In the genomic region with DNA sequence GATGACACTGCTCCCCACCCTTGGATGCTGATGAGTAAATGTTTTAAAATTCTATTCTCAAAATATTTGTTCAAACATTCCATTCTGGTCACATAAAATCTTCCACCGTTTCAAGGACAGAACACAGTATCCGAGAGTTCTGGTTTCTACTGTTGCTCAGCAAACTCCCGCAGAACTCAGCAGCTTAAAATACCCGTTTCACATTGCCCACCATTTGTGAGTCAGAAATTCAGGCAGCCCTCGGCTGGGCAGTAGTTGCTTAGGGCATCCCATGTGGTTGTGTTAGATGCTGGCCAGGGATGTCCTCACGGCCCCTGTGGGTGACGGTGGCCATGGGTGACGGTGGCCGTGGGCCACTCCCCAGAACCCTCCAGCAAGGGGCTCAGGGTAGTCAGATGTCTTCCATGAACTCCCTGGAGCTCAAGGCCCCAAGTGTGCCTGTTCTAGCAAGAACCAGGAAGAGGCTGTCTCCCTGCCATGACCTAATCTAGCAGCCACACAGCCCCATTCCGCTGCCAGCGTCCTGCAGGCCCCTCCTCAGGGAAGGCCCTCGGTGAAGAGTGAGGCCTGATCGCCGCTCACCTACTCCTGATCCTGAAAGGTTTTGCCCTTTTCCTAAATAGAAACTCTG, we compare ENCODE assay signal across 8 cellular contexts. TPM values are rescaled to one million over a fixed set of nuclear protein-coding genes. Genes with fewer than 3 reads are reported as not detected.
DNase-seq lines count a peak whose midpoint lies in the region; ATAC-seq, FAIRE-seq and TF ChIP-seq lines count a peak whose summit lies in the region.

No MANE protein-coding gene starts in this region.

- TF ChIP-seq CTCF in breast epithelium (IDR thresholded peaks at IDR 0.05) (no peak), keratinocyte (optimal IDR thresholded peaks at IDR 0.05 in 1 of 3, IDR thresholded peaks at IDR 0.05 in 1 of 3, conservative IDR thresholded peaks at IDR 0.05 in 1 of 3; ENCODE audit: extremely low read depth in 1 of 3, insufficient read depth in 2 of 3, low read length in 3 of 3) (no peak)

- ATAC-seq in stimulated activated naive B cell treated with anti-CD40 and anti-IgM and Interleukin-4, amounts not matched to agents 10 μg/mL and 1 μg/mL and 100 μg/mL, for 72 hours (replicated peaks): peak in 1 of 2 donors; percentile 4
- ATAC-seq in HG02798 (IDR thresholded peaks at IDR 0.05; ENCODE audit: poor library complexity, unreplicated experiment): no peak

- DNase-seq in breast epithelium (ENCODE audit: low spot score in 2 of 2) (no peak), keratinocyte (ENCODE audit: low read depth, low spot score) (no peak), NAMALWA (ENCODE audit: low spot score) (no peak), NCI-H187 (lab: John Stamatoyannopoulos, UW) (no peak), head of caudate nucleus (no peak)
- DNase-seq in stimulated activated naive B cell treated with anti-CD40 and anti-IgM and Interleukin-4, amounts not matched to agents 10 μg/mL and 1 μg/mL and 100 μg/mL, for 72 hours: no peak

- H2AFZ ChIP-seq in keratinocyte (ENCODE audit: control insufficient read depth, low read length): no peak overlapping the region

- peak overlapping the region; percentile 28 for H3K4me2 ChIP-seq in keratinocyte (ENCODE audit: control insufficient read depth, extremely low read depth, insufficient read depth, low read depth, low read length)

- intact Hi-C loops in breast epithelium (cut with DNase I; ENCODE audit: low total_unique reads): loop anchor here (10.0 kb wide), 1 partner anchor 80 kb away; a partner anchor contains a TSS
- intact Hi-C loops in head of caudate nucleus (cut with DNase I): no loop called here

- H3K27me3 ChIP-seq in HUES48 (ENCODE audit: control insufficient read depth, insufficient read depth, low read length) (no peaks in the 10 kb centered on the region), breast epithelium (no peaks in the 10 kb centered on the region), keratinocyte (ENCODE audit: control insufficient read depth, extremely low read depth, insufficient read depth, low read length) (no peaks in the 10 kb centered on the region)

- H3K36me3 ChIP-seq in HUES48 (ENCODE audit: control insufficient read depth, insufficient read depth, low read length) (no peaks in the 10 kb centered on the region), breast epithelium (no peaks in the 10 kb centered on the region), keratinocyte (ENCODE audit: control insufficient read depth in 2 of 2, extremely low read depth in 1 of 2, insufficient read depth in 2 of 2, low read length in 2 of 2) (peaks cover 0 to 8% of the 10 kb centered on the region in 2 experiments)

- no peaks in the 10 kb centered on the region for H3K9me1 ChIP-seq in keratinocyte (ENCODE audit: control insufficient read depth, extremely low read depth, insufficient read depth, low read length)

- peak overlapping the region in 1 of 2 donors; percentile 25 for H3K4me3 Mint-ChIP-seq in stimulated activated naive B cell treated with anti-CD40 and anti-IgM and Interleukin-4, amounts not matched to agents 10 μg/mL and 1 μg/mL and 100 μg/mL, for 72 hours

- peak overlapping the region; percentile 89 for H3K27ac ChIP-seq in HUES48 (ENCODE audit: low read depth, low read length)
- H3K27ac ChIP-seq in breast epithelium: peak overlapping the region; percentile 79 to 92
- H3K27ac ChIP-seq in keratinocyte (ENCODE audit: control insufficient read depth, insufficient read depth, low read length): peak overlapping the region; percentile 23

- peak overlapping the region; percentile 92 for H3K27ac Mint-ChIP-seq in stimulated activated naive B cell treated with anti-CD40 and anti-IgM and Interleukin-4, amounts not matched to agents 10 μg/mL and 1 μg/mL and 100 μg/mL, for 72 hours

- H3K27me3 Mint-ChIP-seq in stimulated activated naive B cell treated with anti-CD40 and anti-IgM and Interleukin-4, amounts not matched to agents 10 μg/mL and 1 μg/mL and 100 μg/mL, for 72 hours: no peaks in the 10 kb centered on the region

- FAIRE-seq in keratinocyte (lab: Jason Lieb, UNC): no peak

- H3K9ac ChIP-seq in HUES48 (ENCODE audit: low read depth, low read length) (peak overlapping the region; percentile 46; the same call in 1 of the 2 replicates), keratinocyte (ENCODE audit: control insufficient read depth, extremely low read depth, insufficient read depth, low read length) (no peak overlapping the region)

- peaks cover 41% of the 10 kb centered on the region for H3K4me1 ChIP-seq in HUES48 (ENCODE audit: control insufficient read depth, insufficient read depth, low read length)
- H3K4me1 ChIP-seq in breast epithelium: peaks cover 20 to 23% of the 10 kb centered on the region in 2 donors
- H3K4me1 ChIP-seq in keratinocyte (ENCODE audit: control insufficient read depth, extremely low read depth, insufficient read depth, low read length): peaks cover 19% of the 10 kb centered on the region

- H3K4me3 ChIP-seq in HUES48 (ENCODE audit: low read depth, low read length): peak overlapping the region; percentile 9; the same call in 1 of the 2 replicates
- peak overlapping the region in 2 of 3 donors; percentile 9 to 32 for H3K4me3 ChIP-seq in breast epithelium
- no peak overlapping the region for H3K4me3 ChIP-seq in keratinocyte (ENCODE audit: control insufficient read depth in 2 of 3, extremely low read depth in 1 of 3, insufficient read depth in 2 of 3, low read depth in 1 of 3, low read length in 3 of 3)

- peaks cover 4% of the 10 kb centered on the region for H4K20me1 ChIP-seq in keratinocyte (ENCODE audit: control insufficient read depth, extremely low read depth, insufficient read depth, low read length)

- no peaks in the 10 kb centered on the region for H3K9me3 ChIP-seq in HUES48 (ENCODE audit: control insufficient read depth, insufficient read depth, low read length)
- no peaks in the 10 kb centered on the region for H3K9me3 ChIP-seq in breast epithelium
- H3K9me3 ChIP-seq in keratinocyte (ENCODE audit: control insufficient read depth, low read depth, low read length): no peaks in the 10 kb centered on the region

- H3K4me1 Mint-ChIP-seq in stimulated activated naive B cell treated with anti-CD40 and anti-IgM and Interleukin-4, amounts not matched to agents 10 μg/mL and 1 μg/mL and 100 μg/mL, for 72 hours: peaks cover 25 to 62% of the 10 kb centered on the region in 2 donors

- peaks cover 4% of the 10 kb centered on the region for H3K79me2 ChIP-seq in keratinocyte (ENCODE audit: control insufficient read depth, insufficient read depth, low read length)

- TF ChIP-seq POLR2A in breast epithelium (IDR thresholded peaks at IDR 0.05): no peak

- H3K36me3 Mint-ChIP-seq in stimulated activated naive B cell treated with anti-CD40 and anti-IgM and Interleukin-4, amounts not matched to agents 10 μg/mL and 1 μg/mL and 100 μg/mL, for 72 hours: peaks cover 18 to 34% of the 10 kb centered on the region in 2 donors

- dilution Hi-C loops in keratinocyte (cut with MboI; ENCODE audit: extremely low pct_ligation_motif_present, low sequenced_read_pairs): no loop called here

- H3K9me3 Mint-ChIP-seq in stimulated activated naive B cell treated with anti-CD40 and anti-IgM and Interleukin-4, amounts not matched to agents 10 μg/mL and 1 μg/mL and 100 μg/mL, for 72 hours: no peaks in the 10 kb centered on the region

RNA-seq across cellular contexts. Expression of a gene that starts 17.3 kb away (rescaled TPM):
- 100 to 1,000 TPM; 127 to 236 (median 163) TPM for total RNA-seq in breast epithelium
- polyA plus RNA-seq in keratinocyte: 80.3 to 108 TPM (median 98.3 TPM) in 3 replicates
- 26.7 TPM for polyA plus RNA-seq in keratinocyte (2011; ENCODE audit: low read depth)
- 61.8 and 99.8 TPM in 2 replicates for polyA plus RNA-seq in keratinocyte (2011; cell fraction: cytosol; rRNA removed)
- 153 and 202 TPM in 2 replicates for polyA plus RNA-seq in keratinocyte (2011; cell fraction: nucleus; rRNA removed)
- polyA plus RNA-seq in keratinocyte (2012; ENCODE audit: low replicate concordance): 76.8 and 135 TPM in 2 replicates
- 84.1 to 143 TPM (median 114 TPM) in 3 replicates for polyA minus RNA-seq in keratinocyte
- 238 TPM for polyA minus RNA-seq in keratinocyte (2011; cell fraction: cytosol; rRNA and poly(A)+ RNA removed)
- 208 and 223 TPM in 2 replicates for polyA minus RNA-seq in keratinocyte (2011; cell fraction: nucleus; rRNA and poly(A)+ RNA removed)

RNA-seq across cellular contexts. Expression of a gene that starts 45.4 kb away (rescaled TPM):
- total RNA-seq in breast epithelium: not detected
- not detected in 3 replicates for polyA plus RNA-seq in keratinocyte
- polyA plus RNA-seq in keratinocyte (2011; ENCODE audit: low read depth): not detected
- not detected in 2 replicates for polyA plus RNA-seq in keratinocyte (2011; cell fraction: cytosol; rRNA removed)
- not detected in 2 replicates for polyA plus RNA-seq in keratinocyte (2011; cell fraction: nucleus; rRNA removed)
- polyA plus RNA-seq in keratinocyte (2012; ENCODE audit: low replicate concordance): not detected in 2 replicates
- polyA minus RNA-seq in keratinocyte: not detected in 3 replicates
- polyA minus RNA-seq in keratinocyte (2011; cell fraction: cytosol; rRNA and poly(A)+ RNA removed): not detected
- polyA minus RNA-seq in keratinocyte (2011; cell fraction: nucleus; rRNA and poly(A)+ RNA removed): not detected in 2 replicates

Comparison
In these comparisons a context has a peak if more than half of its experiments do, and no peak if none do; other contexts are left out.
1. H3K27ac ChIP-seq: peak in every context shown above with its lines; median percentile 89 in HUES48; 86 in breast epithelium; 23 in keratinocyte.
2. H3K4me3 ChIP-seq: peak in HUES48 (single experiment) and breast epithelium (2 of 3); none in keratinocyte (0 of 3).